ENCODE assay signal across 8 cellular contexts in the genomic region with DNA sequence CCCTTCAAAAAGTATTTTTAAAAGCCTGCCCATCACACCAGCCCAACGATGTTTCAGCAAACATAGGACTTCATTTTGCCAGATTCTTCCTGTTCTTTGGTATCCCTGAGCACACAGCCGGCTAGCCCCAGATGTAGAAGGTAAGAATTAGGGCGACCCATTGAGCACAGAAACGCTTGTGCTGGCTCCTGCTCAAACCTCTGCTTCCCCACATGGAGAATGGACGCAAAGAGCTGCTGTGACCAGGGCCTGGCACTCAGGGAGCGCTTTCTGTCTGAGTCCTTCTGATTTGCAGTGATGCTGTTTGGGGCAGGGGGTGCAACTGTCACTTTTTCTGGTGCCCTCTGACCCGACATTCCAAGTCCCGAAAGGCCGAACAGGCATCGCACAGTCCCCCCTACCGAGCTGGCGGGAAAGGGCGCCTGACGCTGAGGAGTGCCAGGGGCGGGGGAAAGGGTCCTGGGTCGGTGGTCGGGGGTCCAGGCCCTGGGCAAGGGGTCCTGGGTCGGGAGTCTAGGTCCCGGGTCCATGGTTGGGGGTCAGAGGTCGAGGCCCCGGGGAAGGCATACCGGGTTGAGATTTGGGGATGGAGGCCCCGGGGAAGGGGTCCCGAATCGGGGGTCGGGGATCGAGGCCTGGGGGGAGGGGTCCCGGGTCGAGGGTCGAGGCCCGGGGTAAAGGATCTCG. TPM values are rescaled to one million over a fixed set of nuclear protein-coding genes. Genes with fewer than 3 reads are reported as not detected.
DNase-seq lines count a peak whose midpoint lies in the region; ATAC-seq and TF ChIP-seq lines count a peak whose summit lies in the region.

No MANE protein-coding gene starts in this region.

- H3K9ac ChIP-seq in skeletal muscle tissue (ENCODE audit: low read depth in 1 of 3, low read length in 3 of 3): peak overlapping the region; percentile 57 to 90 (median 90)

- CTCF ChIA-PET in activated CD8-positive, alpha-beta T cell treated with anti-CD3 and anti-CD28 coated beads for 36 hours (lab: Charles Lee): interaction anchor here (0.6 to 2.7 kb wide), 3 partner anchors 43 to 91 kb away, joined by 3 to 17 read pairs (median 6); no protein-coding TSS in a partner anchor

- no peaks in the 10 kb centered on the region for H3K9me3 Mint-ChIP-seq in GM23338
- no peaks in the 10 kb centered on the region for H3K9me3 Mint-ChIP-seq in activated CD8-positive, alpha-beta T cell treated with anti-CD3 and anti-CD28 coated beads for 36 hours

- POLR2A ChIA-PET in activated CD8-positive, alpha-beta T cell treated with anti-CD3 and anti-CD28 coated beads for 36 hours (lab: Charles Lee): interaction anchor here (0.6 to 1.7 kb wide), 6 partner anchors 39 to 594 kb away, joined by 3 to 6 read pairs (median 4); no protein-coding TSS in a partner anchor

- H3K27ac ChIP-seq in GM23338 (ENCODE audit: low read depth) (no peak overlapping the region), right atrium auricular region (peak overlapping the region; percentile 86), skeletal muscle tissue (ENCODE audit: low read depth, low read length) (no peak overlapping the region)

- peaks cover 12% of the 10 kb centered on the region for H3K36me3 ChIP-seq in GM23338 (ENCODE audit: insufficient read depth)
- no peaks in the 10 kb centered on the region for H3K36me3 ChIP-seq in right atrium auricular region
- H3K36me3 ChIP-seq in skeletal muscle tissue (ENCODE audit: control insufficient read depth in 3 of 3, insufficient read depth in 3 of 3, low read length in 3 of 3): peaks cover 2 to 16% (median 16%) of the 10 kb centered on the region in 3 donors

- peaks cover 30% of the 10 kb centered on the region for H3K36me3 Mint-ChIP-seq in GM23338 (ENCODE audit: low read depth)
- H3K36me3 Mint-ChIP-seq in activated CD8-positive, alpha-beta T cell treated with anti-CD3 and anti-CD28 coated beads for 36 hours (ENCODE audit: low read depth): peaks cover 19% of the 10 kb centered on the region

- peak overlapping the region; percentile 98 for H3K4me2 ChIP-seq in GM23338

- no peaks in the 10 kb centered on the region for H3K9me2 ChIP-seq in GM23338 (ENCODE audit: insufficient read depth)

- H3K79me2 ChIP-seq in GM23338 (replicated peaks; ENCODE audit: insufficient read depth): peaks cover 49% of the 10 kb centered on the region

- H3K9me3 ChIP-seq in right atrium auricular region (no peaks in the 10 kb centered on the region), skeletal muscle tissue (ENCODE audit: control insufficient read depth in 3 of 3, low read length in 3 of 3) (no peaks in the 10 kb centered on the region)

- no peak for TF ChIP-seq CTCF in GM23338 (conservative IDR thresholded peaks at IDR 0.05; ENCODE audit: low read depth in 2 of 2)
- no peak for TF ChIP-seq CTCF in activated CD8-positive, alpha-beta T cell treated with anti-CD3 and anti-CD28 coated beads for 36 hours (IDR thresholded peaks at IDR 0.05)
- TF ChIP-seq CTCF in right atrium auricular region (IDR thresholded peaks at IDR 0.05): no peak

- intact Hi-C loops in activated CD8-positive, alpha-beta T cell treated with anti-CD3 and anti-CD28 coated beads for 36 hours (cut with micrococcal nuclease): no loop called here

- no peak for ATAC-seq in GM23338
- ATAC-seq in activated CD8-positive, alpha-beta T cell treated with anti-CD3 and anti-CD28 coated beads for 36 hours: no peak
- ATAC-seq in HG03095 (IDR thresholded peaks at IDR 0.05; ENCODE audit: unreplicated experiment): no peak
- ATAC-seq in activated CD4-positive, CD25-positive, alpha-beta regulatory T cell treated with anti-CD3 and anti-CD28 coated beads, Interleukin-2, amount 50 U/mL, for 24 hours: no peak

- H3K4me3 Mint-ChIP-seq in GM23338: peak overlapping the region; percentile 90
- peak overlapping the region; percentile 81 for H3K4me3 Mint-ChIP-seq in activated CD8-positive, alpha-beta T cell treated with anti-CD3 and anti-CD28 coated beads for 36 hours

- no peaks in the 10 kb centered on the region for H3F3A ChIP-seq in GM23338 (replicated peaks; ENCODE audit: low read depth)

- peak overlapping the region; percentile 95 for H3K4me3 ChIP-seq in GM23338
- H3K4me3 ChIP-seq in right atrium auricular region: peak overlapping the region; percentile 84 to 99
- peak overlapping the region; percentile 88 to 95 (median 92) for H3K4me3 ChIP-seq in skeletal muscle tissue (ENCODE audit: low read length in 3 of 3)

- peaks cover 7% of the 10 kb centered on the region; the same call in 1 of the 2 replicates for H3K4me1 ChIP-seq in GM23338 (ENCODE audit: insufficient read depth)
- peaks cover 0 to 24% of the 10 kb centered on the region in 2 donors for H3K4me1 ChIP-seq in right atrium auricular region
- peaks cover 15 to 16% (median 15%) of the 10 kb centered on the region in 3 donors for H3K4me1 ChIP-seq in skeletal muscle tissue (ENCODE audit: control insufficient read depth in 3 of 3, insufficient read depth in 3 of 3, low read length in 3 of 3)

- H2AFZ ChIP-seq in GM23338: no peak overlapping the region

- peaks cover 8% of the 10 kb centered on the region for H3K4me1 Mint-ChIP-seq in GM23338
- H3K4me1 Mint-ChIP-seq in activated CD8-positive, alpha-beta T cell treated with anti-CD3 and anti-CD28 coated beads for 36 hours (ENCODE audit: low read depth): peaks cover 29% of the 10 kb centered on the region

- peaks cover 6% of the 10 kb centered on the region for H3K27me3 Mint-ChIP-seq in GM23338 (ENCODE audit: insufficient read depth, low read depth, poor library complexity)
- H3K27me3 Mint-ChIP-seq in activated CD8-positive, alpha-beta T cell treated with anti-CD3 and anti-CD28 coated beads for 36 hours: no peaks in the 10 kb centered on the region

- no peak overlapping the region for H3K27ac Mint-ChIP-seq in GM23338
- H3K27ac Mint-ChIP-seq in activated CD8-positive, alpha-beta T cell treated with anti-CD3 and anti-CD28 coated beads for 36 hours: peak overlapping the region; percentile 79

- peaks cover 4% of the 10 kb centered on the region; the same call in 1 of the 2 replicates for H4K20me1 ChIP-seq in GM23338 (replicated peaks; ENCODE audit: insufficient read depth)

- DNase-seq in GM23338 (ENCODE audit: low spot score) (no peak), right atrium auricular region (ENCODE audit: low spot score) (no peak), SKM-1 treated with dmso at 0.1 percent for 144 hours (lab: John Stamatoyannopoulos, UW; ENCODE audit: unreplicated experiment) (no peak)
- no peak for DNase-seq in activated CD8-positive, alpha-beta T cell treated with anti-CD3 and anti-CD28 coated beads for 36 hours
- no peak for DNase-seq in stimulated activated CD4-positive, alpha-beta T cell treated with anti-CD3 and anti-CD28 coated beads, Interleukin-2, amount 100 ng/mL, for 24 hours

- no peaks in the 10 kb centered on the region for H3K27me3 ChIP-seq in GM23338 (ENCODE audit: insufficient read depth)
- H3K27me3 ChIP-seq in right atrium auricular region: no peaks in the 10 kb centered on the region
- H3K27me3 ChIP-seq in skeletal muscle tissue (ENCODE audit: control insufficient read depth in 3 of 3, insufficient read depth in 3 of 3, low read length in 3 of 3): no peaks in the 10 kb centered on the region

TF ChIP-seq in GM23338, 12 proteins besides CTCF, POLR2A, EP300 and RAD21 (continues in another document):
- TF ChIP-seq POLR2AphosphoS5 (IDR thresholded peaks at IDR 0.05; ENCODE audit: low read depth) (no peak), STAT1 (IDR thresholded peaks at IDR 0.05; ENCODE audit: unreplicated experiment) (no peak), EZH2 (IDR thresholded peaks at IDR 0.05; ENCODE audit: low read depth, unreplicated experiment) (no peak), ZNF114 (CRISPR knock-in tag; IDR thresholded peaks at IDR 0.05) (no peak), JUNB (IDR thresholded peaks at IDR 0.05; ENCODE audit: unreplicated experiment) (no peak), ZNF331 (CRISPR knock-in tag; IDR thresholded peaks at IDR 0.05; ENCODE audit: low read depth) (no peak), EZH2phosphoT487 (IDR thresholded peaks at IDR 0.05; ENCODE audit: unreplicated experiment) (no peak), CREB1 (CRISPR knock-in tag; IDR thresholded peaks at IDR 0.05; ENCODE audit: low read depth) (no peak), NANOG (IDR thresholded peaks at IDR 0.05; ENCODE audit: borderline replicate concordance) (no peak)

RNA-seq across cellular contexts. Expression of gene CHMP1A, which starts 0.9 kb away (rescaled TPM):
- total RNA-seq in GM23338 (2014; rRNA removed; shearing (Covaris generic)): 60.1 and 81.9 TPM in 2 replicates
- polyA plus RNA-seq in GM23338 (2016; fragmentation: Nextera tagmentation; extraction: Ambion mirVana): 42.3 TPM in 2 replicates
- total RNA-seq in activated CD8-positive, alpha-beta T cell treated with anti-CD3 and anti-CD28 coated beads for 36 hours: 10 to 100 TPM; 51.1 to 56.9 TPM
- 10 to 100 TPM; 39.0 to 73.3 TPM for total RNA-seq in right atrium auricular region
- 40.2 TPM for total RNA-seq in skeletal muscle tissue

RNA-seq across cellular contexts. Expression of gene SPATA33, which starts 1.1 kb away (rescaled TPM):
- total RNA-seq in GM23338 (2014; rRNA removed; shearing (Covaris generic)): 5.8 and 6.6 TPM in 2 replicates
- 13.9 and 17.4 TPM in 2 replicates for polyA plus RNA-seq in GM23338 (2016; fragmentation: Nextera tagmentation; extraction: Ambion mirVana)
- total RNA-seq in activated CD8-positive, alpha-beta T cell treated with anti-CD3 and anti-CD28 coated beads for 36 hours: 1 to 10 TPM; 6.3 to 7.1 TPM
- 1 to 10 TPM; 1.1 to 2.2 TPM for total RNA-seq in right atrium auricular region
- total RNA-seq in skeletal muscle tissue: 2.1 TPM

RNA-seq across cellular contexts. Expression of gene CDK10, which starts 29.9 kb away (rescaled TPM):
- 53.2 and 64.6 TPM in 2 replicates for total RNA-seq in GM23338 (2014; rRNA removed; shearing (Covaris generic))
- polyA plus RNA-seq in GM23338 (2016; fragmentation: Nextera tagmentation; extraction: Ambion mirVana): 79.0 and 88.0 TPM in 2 replicates
- 10 to 100 TPM; 85.8 to 98.6 TPM for total RNA-seq in activated CD8-positive, alpha-beta T cell treated with anti-CD3 and anti-CD28 coated beads for 36 hours
- total RNA-seq in right atrium auricular region (10 to 100 TPM; 13.8 to 20.2 TPM), skeletal muscle tissue (17.7 TPM)

RNA-seq across cellular contexts. Expression of gene DPEP1, which starts 43.1 kb away (rescaled TPM):
- total RNA-seq in GM23338 (2014; rRNA removed; shearing (Covaris generic)): 0.93 and 2.3 TPM in 2 replicates
- 0.38 and 1.7 TPM in 2 replicates for polyA plus RNA-seq in GM23338 (2016; fragmentation: Nextera tagmentation; extraction: Ambion mirVana)
- total RNA-seq in activated CD8-positive, alpha-beta T cell treated with anti-CD3 and anti-CD28 coated beads for 36 hours: not detected
- total RNA-seq in right atrium auricular region (under 1 TPM in 1 of 2 donors, not detected in 1; 0.16 TPM), skeletal muscle tissue (not detected)

RNA-seq across cellular contexts. Expression of gene SPATA2L, which starts 44.9 kb away (rescaled TPM):
- total RNA-seq in GM23338 (2014; rRNA removed; shearing (Covaris generic)): 23.4 and 26.2 TPM in 2 replicates
- 6.9 and 11.1 TPM in 2 replicates for polyA plus RNA-seq in GM23338 (2016; fragmentation: Nextera tagmentation; extraction: Ambion mirVana)
- 1 to 10 TPM; 2.6 to 3.3 TPM for total RNA-seq in activated CD8-positive, alpha-beta T cell treated with anti-CD3 and anti-CD28 coated beads for 36 hours
- total RNA-seq in right atrium auricular region: 10 to 100 TPM in 1 of 2 donors, 1 to 10 TPM in 1; 5.9 to 12.7 TPM
- total RNA-seq in skeletal muscle tissue: 6.8 TPM

Comparison
In these comparisons a context has a peak if more than half of its experiments do, and no peak if none do; other contexts are left out.
1. H3K27ac ChIP-seq: peak in right atrium auricular region (2 of 2); none in GM23338 (single experiment) and skeletal muscle tissue (single experiment).
2. Peak in every context shown above with its lines, with median percentiles within 50 percentile points of each other: H3K4me3 ChIP-seq.